In the genomic region with DNA sequence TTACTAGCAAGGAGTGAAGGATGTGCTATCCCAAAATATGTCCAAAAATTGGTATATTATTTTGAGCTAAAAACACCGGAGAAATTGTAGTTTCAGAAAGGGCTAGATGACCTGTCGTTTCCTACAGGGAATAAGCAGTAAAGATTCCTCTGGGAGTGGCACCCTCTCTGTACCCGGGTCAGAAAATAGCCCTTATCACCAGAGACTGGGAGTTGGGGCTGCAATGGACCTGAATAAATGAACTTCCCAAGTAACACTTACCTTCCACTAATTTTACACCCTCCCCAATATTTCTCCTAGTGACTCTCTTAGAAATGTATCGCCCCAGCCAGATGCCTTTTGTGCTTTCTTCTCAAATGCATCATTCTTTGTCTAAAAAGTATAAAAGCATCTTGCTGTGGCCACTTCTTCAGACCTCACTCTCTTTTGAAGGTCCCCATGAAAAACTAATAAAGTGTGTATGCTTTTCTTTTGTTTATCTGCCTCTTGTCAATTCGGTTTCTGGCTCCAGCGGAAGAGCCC, we compare ENCODE assay signal across 8 cellular contexts. TPM values are rescaled to one million over a fixed set of nuclear protein-coding genes. Genes with fewer than 3 reads are reported as not detected.
A peak's percentile ranks its signal among the peaks of the same experiment; 100 is the strongest.
DNase-seq lines count a peak whose midpoint lies in the region; ATAC-seq and TF ChIP-seq lines count a peak whose summit lies in the region.

No MANE protein-coding gene starts in this region.

- peak overlapping the region; percentile 90 to 98 (median 94) for H3K27ac Mint-ChIP-seq in CD4-positive, CD25-positive, alpha-beta regulatory T cell
- H3K27ac Mint-ChIP-seq in nephron progenitor cell: no peak overlapping the region

- no peak for ATAC-seq in CD4-positive, CD25-positive, alpha-beta regulatory T cell (ENCODE audit: low read depth in 2 of 2)

- peak overlapping the region; percentile 95 for H3K27ac ChIP-seq in CD4-positive, CD25-positive, alpha-beta regulatory T cell (ENCODE audit: insufficient read depth, low read length, poor library complexity, severe bottlenecking)
- peak overlapping the region; percentile 87 for H3K27ac ChIP-seq in duodenal mucosa (ENCODE audit: low read depth, low read length)

- H3K36me3 ChIP-seq in CD4-positive, CD25-positive, alpha-beta regulatory T cell (ENCODE audit: control insufficient read depth, insufficient read depth, low read length): peaks cover 13% of the 10 kb centered on the region
- H3K36me3 ChIP-seq in duodenal mucosa (ENCODE audit: control insufficient read depth in 1 of 2, insufficient read depth in 2 of 2, low read length in 2 of 2): peaks cover 0 to 6% of the 10 kb centered on the region in 2 donors

- peaks cover 43% of the 10 kb centered on the region for H3K4me1 ChIP-seq in CD4-positive, CD25-positive, alpha-beta regulatory T cell (ENCODE audit: control insufficient read depth, insufficient read depth, low read length, poor library complexity, severe bottlenecking)
- H3K4me1 ChIP-seq in duodenal mucosa (ENCODE audit: control insufficient read depth in 1 of 2, insufficient read depth in 2 of 2, low read length in 2 of 2): peaks cover 17 to 29% of the 10 kb centered on the region in 2 donors

- no peaks in the 10 kb centered on the region for H3K27me3 ChIP-seq in CD4-positive, CD25-positive, alpha-beta regulatory T cell (ENCODE audit: control insufficient read depth, insufficient read depth, low read length)
- H3K27me3 ChIP-seq in duodenal mucosa (ENCODE audit: control insufficient read depth in 1 of 2, insufficient read depth in 2 of 2, low read length in 2 of 2): no peaks in the 10 kb centered on the region

- peaks cover 12% of the 10 kb centered on the region for H3K27me3 Mint-ChIP-seq in CD4-positive, CD25-positive, alpha-beta regulatory T cell
- H3K27me3 Mint-ChIP-seq in nephron progenitor cell (ENCODE audit: low read depth, poor library complexity): peaks cover 29% of the 10 kb centered on the region

- H3K4me1 Mint-ChIP-seq in CD4-positive, CD25-positive, alpha-beta regulatory T cell: peaks cover 8 to 61% (median 40%) of the 10 kb centered on the region in 4 donors
- peaks cover 29% of the 10 kb centered on the region for H3K4me1 Mint-ChIP-seq in nephron progenitor cell

- TF ChIP-seq CTCF in nephron progenitor cell (IDR thresholded peaks at IDR 0.05): no peak

- no peaks in the 10 kb centered on the region for H3K9me3 ChIP-seq in CD4-positive, CD25-positive, alpha-beta regulatory T cell (ENCODE audit: control insufficient read depth in 2 of 2, low read length in 2 of 2)
- no peaks in the 10 kb centered on the region for H3K9me3 ChIP-seq in duodenal mucosa (ENCODE audit: control insufficient read depth in 1 of 2, low read length in 2 of 2)

- H3K9me3 Mint-ChIP-seq in CD4-positive, CD25-positive, alpha-beta regulatory T cell: no peaks in the 10 kb centered on the region
- H3K9me3 Mint-ChIP-seq in nephron progenitor cell: no peaks in the 10 kb centered on the region

- DNase-seq in CD4-positive, CD25-positive, alpha-beta regulatory T cell: no peak
- DNase-seq in M059J (ENCODE audit: low read depth): peak; percentile 10
- no peak for DNase-seq in nephron progenitor cell
- no peak for DNase-seq in NCI-H446 treated with DMSO at 0.1 percent for 48 hours (lab: John Stamatoyannopoulos, UW)
- no peak for DNase-seq in LoVo (ENCODE audit: low spot score)
- no peak for DNase-seq in GM19238 (ENCODE audit: insufficient read length, low spot score)
- DNase-seq in foreskin melanocyte: no peak

- peak overlapping the region; percentile 56 for H3K4me3 ChIP-seq in CD4-positive, CD25-positive, alpha-beta regulatory T cell (ENCODE audit: low read depth, low read length)
- H3K4me3 ChIP-seq in duodenal mucosa (ENCODE audit: low read depth in 1 of 2, low read length in 2 of 2): peak overlapping the region; percentile 80 to 86

- H3K4me3 Mint-ChIP-seq in CD4-positive, CD25-positive, alpha-beta regulatory T cell: peak overlapping the region; percentile 85 to 95 (median 89)
- peak overlapping the region; percentile 84 for H3K4me3 Mint-ChIP-seq in nephron progenitor cell

- H3K9ac ChIP-seq in duodenal mucosa (ENCODE audit: low read depth in 1 of 2, low read length in 2 of 2): peak overlapping the region; percentile 82 to 94

- H3K36me3 Mint-ChIP-seq in CD4-positive, CD25-positive, alpha-beta regulatory T cell: peaks cover 8% of the 10 kb centered on the region
- peaks cover 4% of the 10 kb centered on the region for H3K36me3 Mint-ChIP-seq in nephron progenitor cell (ENCODE audit: low read depth)

RNA-seq across cellular contexts. Expression of gene RMC1, which starts 0.7 kb away (rescaled TPM):
- 62.1 TPM for total RNA-seq in CD4-positive, CD25-positive, alpha-beta regulatory T cell
- 10 to 100 TPM; 36.8 to 51.8 (median 44.0) TPM for polyA plus RNA-seq in CD4-positive, CD25-positive, alpha-beta regulatory T cell
- total RNA-seq in M059J (2014; rRNA removed; shearing (Covaris generic)): 39.1 and 44.7 TPM in 2 replicates

RNA-seq across cellular contexts. Expression of gene RIOK3, which starts 49.5 kb away (rescaled TPM):
- 136 TPM for total RNA-seq in CD4-positive, CD25-positive, alpha-beta regulatory T cell
- polyA plus RNA-seq in CD4-positive, CD25-positive, alpha-beta regulatory T cell: 10 to 100 TPM; 43.2 to 60.7 (median 48.6) TPM
- 61.7 and 64.3 TPM in 2 replicates for total RNA-seq in M059J (2014; rRNA removed; shearing (Covaris generic))
